ENCODE assay signal across 8 cellular contexts in genomic region chr11:46555269-46556054, GRCh38. TPM values are rescaled to one million over a fixed set of nuclear protein-coding genes. Genes with fewer than 3 reads are reported as not detected.
DNase-seq lines count a peak whose midpoint lies in the region; ATAC-seq and TF ChIP-seq lines count a peak whose summit lies in the region.

No MANE protein-coding gene starts in this region.

- TF ChIP-seq CTCF in CD4-positive, alpha-beta T cell (IDR thresholded peaks at IDR 0.05) = no peak
- TF ChIP-seq CTCF in HFFc6 (IDR thresholded peaks at IDR 0.05) = no peak

- peaks cover 61% of the 10 kb centered on the region for H3K4me1 Mint-ChIP-seq in CD4-positive, alpha-beta T cell (ENCODE audit: low read depth)
- peaks cover 56% of the 10 kb centered on the region for H3K4me1 Mint-ChIP-seq in HFFc6 (ENCODE audit: low read depth)
- peaks cover 58% of the 10 kb centered on the region for H3K4me1 Mint-ChIP-seq in activated naive CD8-positive, alpha-beta T cell (ENCODE audit: low read depth)

- peak overlapping the region in 1 of 2 donors; percentile 46 for H3K9ac ChIP-seq in mucosa of rectum (ENCODE audit: low read depth in 1 of 2, low read length in 2 of 2)

- 46 to 55% methylated on average over 2 of the region's 2 CpGs for WGBS in aorta, 2 donors

- no peak overlapping the region for H3K4me3 Mint-ChIP-seq in CD4-positive, alpha-beta T cell
- H3K4me3 Mint-ChIP-seq in HFFc6 = no peak overlapping the region
- peak overlapping the region; percentile 33 for H3K4me3 Mint-ChIP-seq in activated naive CD8-positive, alpha-beta T cell

- H3K36me3 Mint-ChIP-seq in CD4-positive, alpha-beta T cell (ENCODE audit: low read depth) = no peaks in the 10 kb centered on the region
- no peaks in the 10 kb centered on the region for H3K36me3 Mint-ChIP-seq in HFFc6 (ENCODE audit: low read depth)
- H3K36me3 Mint-ChIP-seq in activated naive CD8-positive, alpha-beta T cell = no peaks in the 10 kb centered on the region

- no peaks in the 10 kb centered on the region for H3K36me3 ChIP-seq in mucosa of rectum (ENCODE audit: control insufficient read depth in 2 of 2, insufficient read depth in 2 of 2, low read length in 2 of 2)
- H3K36me3 ChIP-seq in aorta (ENCODE audit: control insufficient read depth in 1 of 2, insufficient read depth in 2 of 2, low read length in 1 of 2) = no peaks in the 10 kb centered on the region

- no peak for DNase-seq in CD4-positive, alpha-beta T cell
- peak; percentile 3 for DNase-seq in HFFc6
- no peak for DNase-seq in aorta
- DNase-seq in inferior parietal cortex (ENCODE audit: extremely low spot score) = no peak
- no peak for DNase-seq in hypothalamus (lab: John Stamatoyannopoulos, UW)
- DNase-seq in foreskin melanocyte = no peak

- H3K27ac ChIP-seq in CD4-positive, alpha-beta T cell (ENCODE audit: low read depth, low read length) = no peak overlapping the region
- peak overlapping the region; percentile 78 to 81 for H3K27ac ChIP-seq in mucosa of rectum (ENCODE audit: low read depth in 2 of 2, low read length in 2 of 2)
- H3K27ac ChIP-seq in aorta (ENCODE audit: low read depth in 1 of 2, low read length in 2 of 2) = no peak overlapping the region

- CTCF ChIA-PET in CD4-positive, alpha-beta T cell (lab: Charles Lee) = no interaction called here

- H3K4me3 ChIP-seq in mucosa of rectum (ENCODE audit: low read length in 2 of 2) = no peak overlapping the region
- H3K4me3 ChIP-seq in aorta (ENCODE audit: low read length in 2 of 2) = no peak overlapping the region

- H3K9me3 ChIP-seq in CD4-positive, alpha-beta T cell (ENCODE audit: control insufficient read depth, low read length) = no peaks in the 10 kb centered on the region
- H3K9me3 ChIP-seq in mucosa of rectum (ENCODE audit: control insufficient read depth in 2 of 2, low read length in 2 of 2) (no peaks in the 10 kb centered on the region), aorta (ENCODE audit: control insufficient read depth, low read length) (no peaks in the 10 kb centered on the region)

- no peaks in the 10 kb centered on the region for H3K27me3 ChIP-seq in CD4-positive, alpha-beta T cell (ENCODE audit: control insufficient read depth, insufficient read depth, low read length)
- H3K27me3 ChIP-seq in mucosa of rectum (ENCODE audit: control insufficient read depth in 2 of 2, insufficient read depth in 2 of 2, low read length in 2 of 2) (no peaks in the 10 kb centered on the region), aorta (ENCODE audit: control insufficient read depth in 1 of 2, insufficient read depth in 2 of 2, low read length in 1 of 2) (no peaks in the 10 kb centered on the region)

- no peak for ATAC-seq in CD4-positive, alpha-beta T cell (ENCODE audit: poor library complexity)
- no peak for ATAC-seq in aorta (ENCODE audit: low FRiP score)

- no peaks in the 10 kb centered on the region for H3K9me3 Mint-ChIP-seq in CD4-positive, alpha-beta T cell
- H3K9me3 Mint-ChIP-seq in HFFc6 = no peaks in the 10 kb centered on the region
- H3K9me3 Mint-ChIP-seq in activated naive CD8-positive, alpha-beta T cell (ENCODE audit: low read depth) = no peaks in the 10 kb centered on the region

- peak overlapping the region; percentile 38 for H3K27ac Mint-ChIP-seq in CD4-positive, alpha-beta T cell
- H3K27ac Mint-ChIP-seq in HFFc6 = peak overlapping the region; percentile 76
- peak overlapping the region; percentile 59 for H3K27ac Mint-ChIP-seq in activated naive CD8-positive, alpha-beta T cell

- POLR2A ChIA-PET in CD4-positive, alpha-beta T cell (lab: Charles Lee) = interaction anchor here (0.6 to 1.2 kb wide), 2 partner anchors 15 to 773 kb away, joined by 3 read pairs; no protein-coding TSS in a partner anchor

- intact Hi-C loops in CD4-positive, alpha-beta T cell (cut with DNase I, micrococcal nuclease) = loop anchor here in 1 of 2 experiments (10.0 kb wide), 1 partner anchor 59 kb away; the partner anchor contains the start of genes ATG13 and HARBI1
- intact Hi-C loops in aorta (cut with DNase I) = no loop called here

- H3K27me3 Mint-ChIP-seq in CD4-positive, alpha-beta T cell = no peaks in the 10 kb centered on the region
- H3K27me3 Mint-ChIP-seq in HFFc6 (ENCODE audit: insufficient read depth) = no peaks in the 10 kb centered on the region
- no peaks in the 10 kb centered on the region for H3K27me3 Mint-ChIP-seq in activated naive CD8-positive, alpha-beta T cell

- H3K4me1 ChIP-seq in mucosa of rectum (ENCODE audit: control insufficient read depth in 2 of 2, insufficient read depth in 2 of 2, low read length in 2 of 2) (peaks cover 24 to 32% of the 10 kb centered on the region in 2 donors), aorta (ENCODE audit: control insufficient read depth in 1 of 2, insufficient read depth in 2 of 2, low read length in 2 of 2) (peaks cover 0 to 6% of the 10 kb centered on the region in 2 donors)

RNA-seq across cellular contexts. Expression of gene AMBRA1, which starts 38.4 kb away (rescaled TPM):
- 10 to 100 TPM; 29.4 to 31.9 TPM for total RNA-seq in CD4-positive, alpha-beta T cell
- total RNA-seq in HFFc6 (2021; fragmentation: NEBNext Ultra II Directional; extraction: Animal tissue kit (Norgen Biotek cat#: 25700)) = 10 to 100 TPM; 23.2 to 25.9 (median 24.4) TPM
- 10 to 100 TPM; 27.8 to 35.0 TPM for total RNA-seq in aorta
- polyA plus RNA-seq in aorta = 1 to 10 TPM; 2.6 to 5.8 TPM

Comparison
In these comparisons a context has a peak if more than half of its experiments do, and no peak if none do; other contexts are left out.
1. H3K27ac ChIP-seq: peak in mucosa of rectum (2 of 2); none in CD4-positive, alpha-beta T cell (single experiment) and aorta (0 of 2).
2. Peak in every context shown above with its lines, with median percentiles within 50 percentile points of each other: H3K27ac Mint-ChIP-seq.